8 cellular contexts compared by ENCODE assay signal in genomic region chr14:68380304-68380840, GRCh38.
DNase-seq lines count a peak whose midpoint lies in the region; ATAC-seq, FAIRE-seq and TF ChIP-seq lines count a peak whose summit lies in the region.

No MANE protein-coding gene starts in this region.

- ATAC-seq in GM19397 (IDR thresholded peaks at IDR 0.05; ENCODE audit: unreplicated experiment) (peak; percentile 53), HG03378 (IDR thresholded peaks at IDR 0.05; ENCODE audit: unreplicated experiment) (peak; percentile 55), gastroesophageal sphincter (no peak)

- H3K4me3 ChIP-seq in AG10803 (ENCODE audit: low read length) (no peak overlapping the region), gastroesophageal sphincter (no peak overlapping the region)

- peak overlapping the region; percentile 2 to 39 (median 34) for H3K27ac ChIP-seq in gastroesophageal sphincter

- DNase-seq in AG10803 (ENCODE audit: low read depth) (peak; percentile 84), NOMO-1 treated with DMSO at 0.1 percent for 48 hours (lab: John Stamatoyannopoulos, UW; ENCODE audit: unreplicated experiment) (no peak), H54 (ENCODE audit: insufficient read length, low spot score) (no peak), NCI-H510A (lab: John Stamatoyannopoulos, UW) (no peak)
- DNase-seq in stimulated activated CD4-positive, alpha-beta T cell treated with anti-CD3 and anti-CD28 coated beads, Interleukin-12 subunit alpha, Interleukin-12 subunit beta, amount 100 ng/mL, for 4 hours: no peak

- no peak for FAIRE-seq in H54 (lab: Jason Lieb, UNC)

- TF ChIP-seq POLR2A in gastroesophageal sphincter (IDR thresholded peaks at IDR 0.05) (no peak), H54 (IDR thresholded peaks at IDR 0.05; ENCODE audit: low read depth, low read length) (no peak)

- no peak for TF ChIP-seq EP300 in gastroesophageal sphincter (IDR thresholded peaks at IDR 0.05)

- no peaks in the 10 kb centered on the region for H3K36me3 ChIP-seq in gastroesophageal sphincter

- H3K4me1 ChIP-seq in gastroesophageal sphincter: peaks cover 9 to 68% (median 15%) of the 10 kb centered on the region in 3 donors

- 25 to 29% methylated on average over 1 of the region's 1 CpG for WGBS in gastroesophageal sphincter (ENCODE audit: low coverage in 1 of 2), 2 donors

- H3K27me3 ChIP-seq in gastroesophageal sphincter: no peaks in the 10 kb centered on the region

- TF ChIP-seq CTCF in AG10803 (conservative IDR thresholded peaks at IDR 0.05; ENCODE audit: low read length) (no peak), gastroesophageal sphincter (IDR thresholded peaks at IDR 0.05) (no peak)

- H3K9me3 ChIP-seq in gastroesophageal sphincter: no peaks in the 10 kb centered on the region
